ENCODE assay signal across 29 cellular contexts in the genomic region with DNA sequence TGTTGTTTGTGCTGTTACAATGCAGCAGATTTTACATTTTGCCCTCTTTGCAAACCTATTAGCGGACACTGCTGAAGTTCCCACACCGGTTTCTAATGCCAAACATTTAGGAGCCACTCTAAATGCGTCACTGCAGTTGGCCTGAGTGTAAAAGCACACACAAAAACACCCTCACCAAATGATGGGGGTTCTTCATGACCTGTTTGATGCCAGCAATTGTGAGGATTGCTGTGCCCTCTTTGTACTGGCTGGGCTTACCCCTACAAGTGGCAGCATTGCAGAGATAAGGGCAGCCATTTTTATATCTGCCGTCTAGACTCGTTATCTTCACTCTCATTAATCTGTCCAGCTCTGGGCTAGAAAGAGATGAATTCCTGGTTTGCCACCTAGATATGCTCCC.
A peak's percentile ranks its signal among the peaks of the same experiment; 100 is the strongest.
DNase-seq lines count a peak whose midpoint lies in the region; ATAC-seq, FAIRE-seq and TF ChIP-seq lines count a peak whose summit lies in the region.
"Had no signal": no experiment of that assay in that cellular context is flagged by ENCODE, and none has a peak within 500 bp of the region (broad histone marks: within the 10 kb centered on the region; RNA-seq: fewer than 3 reads in every experiment).

No MANE protein-coding gene starts in this region.

- H3K27ac Mint-ChIP-seq in mesothelial cell of epicardium (peak overlapping the region; percentile 0), natural killer cell (no peak overlapping the region), HFFc6 (no peak overlapping the region)
- H3K27ac Mint-ChIP-seq in activated T-cell treated with anti-CD3 and anti-CD28 coated beads, Interleukin-2, amount 50 U/mL, for 72 hours = no peak overlapping the region
- H3K27ac Mint-ChIP-seq: activated B cell treated with CpG ODN at 0.5 μM for 24 hours; activated CD4-positive, alpha-beta T cell treated with anti-CD3 and anti-CD28 coated beads, Interleukin-2, amount 10 ng/mL, durations not matched to agents 7 days and 5 days had no signal

- peaks cover 0 to 11% (median 2%) of the 10 kb centered on the region in 9 donors for H3K27me3 ChIP-seq in heart left ventricle
- H3K27me3 ChIP-seq: brain microvascular endothelial cell, tibial nerve had no signal

- TF ChIP-seq POLR2A in A549 (IDR thresholded peaks at IDR 0.05; ENCODE audit: low read length) (no peak), heart left ventricle (IDR thresholded peaks at IDR 0.05) (no peak)

- ATAC-seq in A549 = no peak
- ATAC-seq in heart left ventricle = peak; percentile 30 to 82 (median 58)
- no peak for ATAC-seq in natural killer cell
- no peak for ATAC-seq in activated T-cell treated with anti-CD3 and anti-CD28 coated beads, Interleukin-2, amount 50 U/mL, for 72 hours (replicated peaks in 1 of 2)
- ATAC-seq: activated naive CD4-positive, alpha-beta T cell treated with anti-CD3 and anti-CD28 coated beads, Interleukin-2, amount 50 U/mL, for 72 hours; left lobe of liver; naive thymus-derived CD8-positive, alpha-beta T cell had no signal

- H3K4me2 ChIP-seq in A549 = no peak overlapping the region
- H3K4me2 ChIP-seq: KMS-11, SK-N-SH had no signal

- FAIRE-seq in A549 (lab: Jason Lieb, UNC) (no peak), HTR-8/SVneo (lab: Jason Lieb, UNC) (no peak)
- FAIRE-seq: H54 had no signal

- peaks cover 0 to 51% (median 6%) of the 10 kb centered on the region in 9 donors for H3K36me3 ChIP-seq in heart left ventricle
- H3K36me3 ChIP-seq: brain microvascular endothelial cell had no signal

- no peak for TF ChIP-seq RAD21 in A549 (conservative IDR thresholded peaks at IDR 0.05 in 1 of 2, IDR thresholded peaks at IDR 0.05 in 1 of 2)

- H3K4me3 Mint-ChIP-seq in mesothelial cell of epicardium (no peak overlapping the region), natural killer cell (no peak overlapping the region), HFFc6 (no peak overlapping the region)
- no peak overlapping the region for H3K4me3 Mint-ChIP-seq in activated T-cell treated with anti-CD3 and anti-CD28 coated beads, Interleukin-2, amount 50 U/mL, for 72 hours
- H3K4me3 Mint-ChIP-seq: activated B cell treated with CpG ODN at 0.5 μM for 24 hours; activated CD4-positive, alpha-beta T cell treated with anti-CD3 and anti-CD28 coated beads, Interleukin-2, amount 10 ng/mL, durations not matched to agents 7 days and 5 days had no signal

- H3K9me3 Mint-ChIP-seq in mesothelial cell of epicardium (no peaks in the 10 kb centered on the region), natural killer cell (no peaks in the 10 kb centered on the region), HFFc6 (no peaks in the 10 kb centered on the region)
- no peaks in the 10 kb centered on the region for H3K9me3 Mint-ChIP-seq in activated T-cell treated with anti-CD3 and anti-CD28 coated beads, Interleukin-2, amount 50 U/mL, for 72 hours
- H3K9me3 Mint-ChIP-seq: activated B cell treated with CpG ODN at 0.5 μM for 24 hours; activated CD4-positive, alpha-beta T cell treated with anti-CD3 and anti-CD28 coated beads, Interleukin-2, amount 10 ng/mL, durations not matched to agents 7 days and 5 days; activated naive CD4-positive, alpha-beta T cell treated with anti-CD3 and anti-CD28 coated beads, Interleukin-2, amount 50 U/mL, for 72 hours; naive thymus-derived CD8-positive, alpha-beta T cell had no signal

- POLR2A ChIA-PET in A549 (lab: Yijun Ruan, JAX) = no interaction called here

- H3K4me3 ChIP-seq in A549 (no peak overlapping the region), heart left ventricle (peak overlapping the region in 1 of 12 donors; percentile 17)
- H3K4me3 ChIP-seq: tibial nerve had no signal

- DNase-seq in A549 (ENCODE audit: low read depth in 1 of 2, low spot score in 1 of 2) (no peak), DMS79 (lab: John Stamatoyannopoulos, UW) (peak; percentile 54), heart left ventricle (no peak), mesothelial cell of epicardium (ENCODE audit: low spot score in 2 of 2, unreplicated experiment in 2 of 2) (no peak), HTR-8/SVneo (ENCODE audit: insufficient read length, low spot score) (no peak), natural killer cell (no peak), HFFc6 (no peak)
- DNase-seq in activated T-cell treated with anti-CD3 and anti-CD28 coated beads, Interleukin-2, amount 50 U/mL, for 72 hours = no peak
- DNase-seq: activated B cell treated with CpG ODN at 0.5 μM for 24 hours; activated CD4-positive, alpha-beta T cell treated with anti-CD3 and anti-CD28 coated beads, Interleukin-2, amount 10 ng/mL, durations not matched to agents 7 days and 5 days; activated effector memory CD4-positive, alpha-beta T cell treated with Interleukin-2 at 50 U/mL for 16 hours; amygdala; brain microvascular endothelial cell; DMS 273 treated with DMSO at 0.1 percent for 48 hours; midbrain; MM.1S; naive thymus-derived CD8-positive, alpha-beta T cell; NCI-H2029; NCI-H226; retina; SK-N-SH; stimulated activated CD4-positive, alpha-beta T cell treated with anti-CD3 and anti-CD28 coated beads, Interleukin-2, amount 100 ng/mL, for 24 hours; stimulated activated CD8-positive, alpha-beta memory T cell treated with anti-CD3 and anti-CD28 coated beads, Interleukin-4, amount 100 ng/mL, for 48 hours had no signal

- TF ChIP-seq EP300 in A549 (IDR thresholded peaks at IDR 0.05) = no peak

- WGBS in A549 (ENCODE audit: missing lambda C conversion rate) = 92% methylated on average over 5 of the region's 5 CpGs
- 48 to 65% (median 59%) methylated on average over 5 of the region's 5 CpGs for WGBS in heart left ventricle, 4 donors

- H3K4me1 ChIP-seq in A549 (peaks cover 76% of the 10 kb centered on the region), heart left ventricle (peaks cover 0 to 32% (median 14%) of the 10 kb centered on the region in 12 donors)

- TF ChIP-seq CTCF in A549 (IDR thresholded peaks at IDR 0.05) (no peak), heart left ventricle (IDR thresholded peaks at IDR 0.05) (no peak), mesothelial cell of epicardium (IDR thresholded peaks at IDR 0.05; ENCODE audit: unreplicated experiment) (no peak), natural killer cell (IDR thresholded peaks at IDR 0.05) (no peak), HFFc6 (IDR thresholded peaks at IDR 0.05) (no peak)

- H3K9me3 ChIP-seq in A549 = no peaks in the 10 kb centered on the region
- H3K9me3 ChIP-seq in heart left ventricle = no peaks in the 10 kb centered on the region
- H3K9me3 ChIP-seq: SK-N-SH, tibial nerve had no signal

- H3K27me3 Mint-ChIP-seq in mesothelial cell of epicardium (ENCODE audit: low read depth) = no peaks in the 10 kb centered on the region
- H3K27me3 Mint-ChIP-seq in natural killer cell (ENCODE audit: low read depth in 2 of 2) = peaks cover 12 to 54% of the 10 kb centered on the region in 2 donors
- no peaks in the 10 kb centered on the region; the same call in 1 of the 2 replicates for H3K27me3 Mint-ChIP-seq in HFFc6 (ENCODE audit: insufficient read depth)
- H3K27me3 Mint-ChIP-seq in activated T-cell treated with anti-CD3 and anti-CD28 coated beads, Interleukin-2, amount 50 U/mL, for 72 hours (ENCODE audit: low read depth) = peaks cover 38% of the 10 kb centered on the region

- intact Hi-C loops in heart left ventricle (cut with DNase I) = loop anchor here in 6 of 10 donors (2.0 to 10.0 kb wide), 7 partner anchors 83 to 1443 kb away; partner anchors contain the start of gene NRP2 (in 2 of the 6)
- intact Hi-C loops in natural killer cell (cut with micrococcal nuclease) = loop anchor here (5.0 kb wide), 1 partner anchor 160 kb away; no protein-coding TSS in a partner anchor

- H3K27ac ChIP-seq in A549 (peak overlapping the region; percentile 56 to 69; a peak in 3 of 6 replicates), heart left ventricle (peak overlapping the region in 5 of 12 donors; percentile 33 to 85 (median 50))
- H3K27ac ChIP-seq: brain microvascular endothelial cell, HL-60, KMS-11 had no signal

- H3K36me3 Mint-ChIP-seq in mesothelial cell of epicardium = no peaks in the 10 kb centered on the region
- H3K36me3 Mint-ChIP-seq in natural killer cell = no peaks in the 10 kb centered on the region
- H3K36me3 Mint-ChIP-seq in HFFc6 (ENCODE audit: low read depth) = no peaks in the 10 kb centered on the region
- no peaks in the 10 kb centered on the region for H3K36me3 Mint-ChIP-seq in activated T-cell treated with anti-CD3 and anti-CD28 coated beads, Interleukin-2, amount 50 U/mL, for 72 hours (ENCODE audit: insufficient read depth in 2 of 2)
- H3K36me3 Mint-ChIP-seq: activated naive CD4-positive, alpha-beta T cell treated with anti-CD3 and anti-CD28 coated beads, Interleukin-2, amount 50 U/mL, for 72 hours; naive thymus-derived CD8-positive, alpha-beta T cell had no signal

- CTCF ChIA-PET in A549 (lab: Yijun Ruan, JAX) = interaction anchor here (0.7 to 1.6 kb wide), 10 partner anchors 9 to 158 kb away, joined by 3 to 9 read pairs (median 4); no protein-coding TSS in a partner anchor

- H3K4me1 Mint-ChIP-seq in mesothelial cell of epicardium (peaks cover 54% of the 10 kb centered on the region), natural killer cell (peaks cover 5% of the 10 kb centered on the region in 2 donors), HFFc6 (ENCODE audit: low read depth) (peaks cover 60% of the 10 kb centered on the region)
- H3K4me1 Mint-ChIP-seq in activated T-cell treated with anti-CD3 and anti-CD28 coated beads, Interleukin-2, amount 50 U/mL, for 72 hours (ENCODE audit: low read depth) = peaks cover 19% of the 10 kb centered on the region

TF ChIP-seq in A549, 52 proteins besides CTCF, POLR2A, EP300 and RAD21 (continues in another document):
- TF ChIP-seq SMC3 (IDR thresholded peaks at IDR 0.05) = no peak
- TF ChIP-seq FOXS1 (CRISPR knock-in tag; IDR thresholded peaks at IDR 0.05) = no peak
- TF ChIP-seq HMGXB4 (CRISPR knock-in tag; IDR thresholded peaks at IDR 0.05; ENCODE audit: borderline replicate concordance) = no peak
- TF ChIP-seq PHF8 (IDR thresholded peaks at IDR 0.05; ENCODE audit: borderline replicate concordance, low read depth) = no peak
- TF ChIP-seq, protein P1, sequence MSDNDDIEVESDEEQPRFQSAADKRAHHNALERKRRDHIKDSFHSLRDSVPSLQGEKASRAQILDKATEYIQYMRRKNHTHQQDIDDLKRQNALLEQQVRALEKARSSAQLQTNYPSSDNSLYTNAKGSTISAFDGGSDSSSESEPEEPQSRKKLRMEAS (IDR thresholded peaks at IDR 0.05) = no peak
- no peak for TF ChIP-seq KDM5A (IDR thresholded peaks at IDR 0.05)

Comparison
In these comparisons a context has a peak if more than half of its experiments do, and no peak if none do; other contexts are left out.
1. ATAC-seq: peak in heart left ventricle (4 of 4); none in A549 (0 of 2), natural killer cell (0 of 3) and activated T-cell treated with anti-CD3 and anti-CD28 coated beads, Interleukin-2, amount 50 U/mL, for 72 hours (0 of 2).